In genomic region chr10:107417446-107417845, GRCh38 we compare ENCODE assay signal across 18 cellular contexts.
"Had no signal": no experiment of that assay in that cellular context is flagged by ENCODE, and none has a peak within 500 bp of the region (broad histone marks: within the 10 kb centered on the region; RNA-seq: fewer than 3 reads in every experiment).

No MANE protein-coding gene starts in this region.

- DNase-seq: effector memory CD8-positive, alpha-beta T cell; immature natural killer cell; left ventricle myocardium inferior; lower lobe of right lung; mesendoderm; naive thymus-derived CD4-positive, alpha-beta T cell; nephron progenitor cell; psoas muscle; retina; right lobe of liver; stimulated activated CD4-positive, alpha-beta T cell treated with anti-CD3 and anti-CD28 coated beads, Interleukin-4, amount 100 ng/mL, for 1 hour; stimulated activated naive B cell treated with anti-CD40 and anti-IgM and Interleukin-4, amounts not matched to agents 10 μg/mL and 1 μg/mL and 100 μg/mL, for 72 hours; stimulated activated naive CD8-positive, alpha-beta T cell treated with anti-CD3 and anti-CD28 coated beads, Interleukin-15, amount 100 ng/mL, for 72 hours; testis; upper lobe of right lung had no signal

- H3K36me3 ChIP-seq: left ventricle myocardium inferior, lower lobe of right lung, right lobe of liver, tibial nerve, upper lobe of right lung, vagina had no signal

- H3K36me3 Mint-ChIP-seq: immature natural killer cell; naive thymus-derived CD4-positive, alpha-beta T cell; stimulated activated naive B cell treated with anti-CD40 and anti-IgM and Interleukin-4, amounts not matched to agents 10 μg/mL and 1 μg/mL and 100 μg/mL, for 72 hours had no signal

- H3K4me3 Mint-ChIP-seq: dendritic cell treated with granulocyte-macrophage colony-stimulating factor and Interleukin-4, amounts not matched to agents 40 ng/mL and 50 ng/mL, for 4 days; effector memory CD8-positive, alpha-beta T cell; immature natural killer cell; naive thymus-derived CD4-positive, alpha-beta T cell; nephron progenitor cell; stimulated activated naive CD8-positive, alpha-beta T cell treated with anti-CD3 and anti-CD28 coated beads, Interleukin-15, amount 100 ng/mL, for 72 hours had no signal

- H3K27ac Mint-ChIP-seq: dendritic cell treated with granulocyte-macrophage colony-stimulating factor and Interleukin-4, amounts not matched to agents 40 ng/mL and 50 ng/mL, for 4 days; effector memory CD8-positive, alpha-beta T cell; immature natural killer cell; naive thymus-derived CD4-positive, alpha-beta T cell; nephron progenitor cell; stimulated activated naive B cell treated with anti-CD40 and anti-IgM and Interleukin-4, amounts not matched to agents 10 μg/mL and 1 μg/mL and 100 μg/mL, for 72 hours; stimulated activated naive CD8-positive, alpha-beta T cell treated with anti-CD3 and anti-CD28 coated beads, Interleukin-15, amount 100 ng/mL, for 72 hours had no signal

- H3K4me3 ChIP-seq: left ventricle myocardium inferior, lower lobe of right lung, psoas muscle, right lobe of liver, testis, tibial nerve, upper lobe of right lung, vagina had no signal

- H3K27me3 ChIP-seq: right lobe of liver, testis, tibial nerve, upper lobe of right lung, vagina had no signal

- ATAC-seq: effector memory CD8-positive, alpha-beta T cell; lower lobe of right lung; naive thymus-derived CD4-positive, alpha-beta T cell; psoas muscle; right lobe of liver; stimulated activated naive B cell treated with anti-CD40 and anti-IgM and Interleukin-4, amounts not matched to agents 10 μg/mL and 1 μg/mL and 100 μg/mL, for 72 hours; stimulated activated naive CD8-positive, alpha-beta T cell treated with anti-CD3 and anti-CD28 coated beads, Interleukin-15, amount 100 ng/mL, for 72 hours; upper lobe of right lung had no signal

- H3K27me3 Mint-ChIP-seq: dendritic cell treated with granulocyte-macrophage colony-stimulating factor and Interleukin-4, amounts not matched to agents 40 ng/mL and 50 ng/mL, for 4 days; effector memory CD8-positive, alpha-beta T cell; naive thymus-derived CD4-positive, alpha-beta T cell; stimulated activated naive B cell treated with anti-CD40 and anti-IgM and Interleukin-4, amounts not matched to agents 10 μg/mL and 1 μg/mL and 100 μg/mL, for 72 hours; stimulated activated naive CD8-positive, alpha-beta T cell treated with anti-CD3 and anti-CD28 coated beads, Interleukin-15, amount 100 ng/mL, for 72 hours had no signal

- H3K4me1 Mint-ChIP-seq: immature natural killer cell; naive thymus-derived CD4-positive, alpha-beta T cell; nephron progenitor cell; stimulated activated naive CD8-positive, alpha-beta T cell treated with anti-CD3 and anti-CD28 coated beads, Interleukin-15, amount 100 ng/mL, for 72 hours had no signal

- H3K9me3 ChIP-seq: left ventricle myocardium inferior, lower lobe of right lung, psoas muscle, right lobe of liver, testis, tibial nerve, upper lobe of right lung, vagina had no signal

- H3K4me1 ChIP-seq: left ventricle myocardium inferior, lower lobe of right lung, psoas muscle, right lobe of liver, testis, tibial nerve, upper lobe of right lung, vagina had no signal

- H3K27ac ChIP-seq: left ventricle myocardium inferior, lower lobe of right lung, psoas muscle, right lobe of liver, testis, upper lobe of right lung, vagina had no signal

- H3K9me3 Mint-ChIP-seq: dendritic cell treated with granulocyte-macrophage colony-stimulating factor and Interleukin-4, amounts not matched to agents 40 ng/mL and 50 ng/mL, for 4 days; nephron progenitor cell; stimulated activated naive B cell treated with anti-CD40 and anti-IgM and Interleukin-4, amounts not matched to agents 10 μg/mL and 1 μg/mL and 100 μg/mL, for 72 hours had no signal
